In genomic region chr11:27468643-27469332, GRCh38 we compare ENCODE assay signal across 10 cellular contexts. TPM values are rescaled to one million over a fixed set of nuclear protein-coding genes. Genes with fewer than 3 reads are reported as not detected.
DNase-seq lines count a peak whose midpoint lies in the region; ATAC-seq and TF ChIP-seq lines count a peak whose summit lies in the region.
"Had no signal": no experiment of that assay in that cellular context is flagged by ENCODE, and none has a peak within 500 bp of the region (broad histone marks: within the 10 kb centered on the region; RNA-seq: fewer than 3 reads in every experiment).

No MANE protein-coding gene starts in this region.

- peaks cover 3% of the 10 kb centered on the region for H3K36me3 Mint-ChIP-seq in GM23338 (ENCODE audit: low read depth)
- no peaks in the 10 kb centered on the region for H3K36me3 Mint-ChIP-seq in glutamatergic neuron (ENCODE audit: unreplicated experiment)

- 0 out of 2 replicates have a peak, but pooled peaks cover 4% of the 10 kb centered on the region for H3F3A ChIP-seq in GM23338 (replicated peaks; ENCODE audit: low read depth)

- H3K9me3 Mint-ChIP-seq in GM23338 (0 out of 3 replicates have a peak, but pooled peaks cover 4% of the 10 kb centered on the region), glutamatergic neuron (ENCODE audit: unreplicated experiment) (peaks cover 7% of the 10 kb centered on the region)
- H3K9me3 Mint-ChIP-seq: activated B cell treated with CpG ODN at 0.5 μM for 24 hours had no signal

- no peak for DNase-seq in GM23338 (ENCODE audit: low spot score)
- DNase-seq in adipocyte (ENCODE audit: low read depth): peak; percentile 52
- DNase-seq in glutamatergic neuron: no peak
- no peak for DNase-seq in psoas muscle
- no peak for DNase-seq in NCI-H1092 treated with DMSO at 0.1 percent for 48 hours (lab: John Stamatoyannopoulos, UW)
- no peak for DNase-seq in DMS153 (lab: John Stamatoyannopoulos, UW)
- no peak for DNase-seq in SIG-M5 treated with dmso at 0.1 percent for 504 hours (lab: John Stamatoyannopoulos, UW; ENCODE audit: unreplicated experiment)
- DNase-seq: activated B cell treated with CpG ODN at 0.5 μM for 24 hours, NCI-H524 treated with DMSO at 0.1 percent for 48 hours had no signal

- peaks cover 80% of the 10 kb centered on the region for H3K79me2 ChIP-seq in GM23338 (replicated peaks; ENCODE audit: insufficient read depth)

- H3K9me3 ChIP-seq in adipocyte (ENCODE audit: control insufficient read depth, low read length) (no peaks in the 10 kb centered on the region), psoas muscle (no peaks in the 10 kb centered on the region)

- H3K4me3 Mint-ChIP-seq in GM23338: no peak overlapping the region
- H3K4me3 Mint-ChIP-seq in glutamatergic neuron (ENCODE audit: unreplicated experiment): peak overlapping the region; percentile 93
- H3K4me3 Mint-ChIP-seq: activated B cell treated with CpG ODN at 0.5 μM for 24 hours had no signal

- no peak for TF ChIP-seq CTCF in GM23338 (conservative IDR thresholded peaks at IDR 0.05; ENCODE audit: low read depth in 2 of 2)
- no peak for TF ChIP-seq CTCF in glutamatergic neuron (IDR thresholded peaks at IDR 0.05; ENCODE audit: partially characterized antibody, unreplicated experiment)
- TF ChIP-seq CTCF in psoas muscle (IDR thresholded peaks at IDR 0.05): no peak

- no peak overlapping the region for H3K9ac ChIP-seq in adipocyte (ENCODE audit: low read length)

- H3K4me1 ChIP-seq in GM23338 (ENCODE audit: insufficient read depth): peaks cover 61% of the 10 kb centered on the region
- H3K4me1 ChIP-seq in adipocyte (ENCODE audit: control insufficient read depth, insufficient read depth, low read length): peaks cover 46% of the 10 kb centered on the region
- peaks cover 50% of the 10 kb centered on the region for H3K4me1 ChIP-seq in psoas muscle

- intact Hi-C loops in psoas muscle (cut with DNase I): loop anchor here (2.0 to 5.0 kb wide), 2 partner anchors 41 to 44 kb away; no protein-coding TSS in a partner anchor

- H3K4me3 ChIP-seq in GM23338 (peak overlapping the region; percentile 97), adipocyte (ENCODE audit: low read length) (peak overlapping the region; percentile 92), psoas muscle (peak overlapping the region; percentile 15)

- no peaks in the 10 kb centered on the region for H3K9me2 ChIP-seq in GM23338 (ENCODE audit: insufficient read depth)

- no peaks in the 10 kb centered on the region for H3K27me3 ChIP-seq in GM23338 (ENCODE audit: insufficient read depth)
- H3K27me3 ChIP-seq in adipocyte (replicated peaks; ENCODE audit: control insufficient read depth, insufficient read depth, low read length): no peaks in the 10 kb centered on the region
- no peaks in the 10 kb centered on the region for H3K27me3 ChIP-seq in psoas muscle (ENCODE audit: insufficient read depth in 3 of 3, low read length in 2 of 3)

- H3K27ac Mint-ChIP-seq in GM23338: no peak overlapping the region
- peak overlapping the region; percentile 46 for H3K27ac Mint-ChIP-seq in glutamatergic neuron (ENCODE audit: unreplicated experiment)
- H3K27ac Mint-ChIP-seq: activated B cell treated with CpG ODN at 0.5 μM for 24 hours had no signal

- H2AFZ ChIP-seq in GM23338: no peak overlapping the region

- H3K27ac ChIP-seq in GM23338 (ENCODE audit: low read depth) (no peak overlapping the region), psoas muscle (no peak overlapping the region)

- H3K27me3 Mint-ChIP-seq in GM23338 (ENCODE audit: insufficient read depth, low read depth, poor library complexity) (peaks cover 5% of the 10 kb centered on the region), glutamatergic neuron (ENCODE audit: unreplicated experiment) (peaks cover 11% of the 10 kb centered on the region)

- 69 to 79% (median 70%) methylated on average over 10 of the region's 10 CpGs for WGBS in psoas muscle, 3 donors

- ATAC-seq in GM23338: no peak
- peak in 3 of 4 donors; percentile 31 to 67 (median 35) for ATAC-seq in psoas muscle
- ATAC-seq in HG03469 (IDR thresholded peaks at IDR 0.05; ENCODE audit: unreplicated experiment): no peak

- H4K20me1 ChIP-seq in GM23338 (replicated peaks; ENCODE audit: insufficient read depth): peaks cover 41% of the 10 kb centered on the region

- peaks cover 60% of the 10 kb centered on the region for H3K4me1 Mint-ChIP-seq in GM23338
- peaks cover 39% of the 10 kb centered on the region for H3K4me1 Mint-ChIP-seq in glutamatergic neuron (ENCODE audit: low read depth, unreplicated experiment)

- H3K36me3 ChIP-seq in GM23338 (ENCODE audit: insufficient read depth) (no peaks in the 10 kb centered on the region), adipocyte (ENCODE audit: control insufficient read depth, insufficient read depth, low read length, severe bottlenecking) (no peaks in the 10 kb centered on the region), psoas muscle (ENCODE audit: insufficient read depth in 1 of 2, low read depth in 1 of 2) (no peaks in the 10 kb centered on the region)

- peak overlapping the region; percentile 98 for H3K4me2 ChIP-seq in GM23338

TF ChIP-seq in GM23338, 12 proteins besides CTCF, POLR2A, EP300 and RAD21 (continues in another document):
- TF ChIP-seq REST (IDR thresholded peaks at IDR 0.05; ENCODE audit: unreplicated experiment) (no peak), STAT1 (IDR thresholded peaks at IDR 0.05; ENCODE audit: unreplicated experiment) (no peak), CREB1 (CRISPR knock-in tag; IDR thresholded peaks at IDR 0.05; ENCODE audit: low read depth) (no peak), ZNF114 (CRISPR knock-in tag; IDR thresholded peaks at IDR 0.05) (no peak), ETS1 (IDR thresholded peaks at IDR 0.05) (no peak), POLR2AphosphoS5 (IDR thresholded peaks at IDR 0.05; ENCODE audit: low read depth) (no peak), ZNF331 (CRISPR knock-in tag; IDR thresholded peaks at IDR 0.05; ENCODE audit: low read depth) (no peak), JUNB (IDR thresholded peaks at IDR 0.05; ENCODE audit: unreplicated experiment) (no peak), EZH2 (IDR thresholded peaks at IDR 0.05; ENCODE audit: low read depth, unreplicated experiment) (no peak), NANOG (IDR thresholded peaks at IDR 0.05; ENCODE audit: borderline replicate concordance) (no peak)

RNA-seq across cellular contexts. Expression of gene LGR4, which starts 3.8 kb away (rescaled TPM):
- 91.7 and 99.6 TPM in 2 replicates for total RNA-seq in GM23338 (2014; rRNA removed; shearing (Covaris generic))
- polyA plus RNA-seq in GM23338 (2016; fragmentation: Nextera tagmentation; extraction: Ambion mirVana) (21.2 and 22.6 TPM in 2 replicates), psoas muscle (1 to 10 TPM; 3.9 to 6.9 (median 4.9) TPM)
- total RNA-seq in glutamatergic neuron (ENCODE audit: unreplicated experiment) (87.1 TPM), psoas muscle (10 to 100 TPM in 1 of 4 donors, 1 to 10 TPM in 3; 8.0 to 15.2 (median 8.6) TPM)

RNA-seq across cellular contexts. Expression of gene LIN7C, which starts 37.8 kb away (rescaled TPM):
- total RNA-seq in GM23338 (2014; rRNA removed; shearing (Covaris generic)): 61.0 and 65.6 TPM in 2 replicates
- polyA plus RNA-seq in GM23338 (2016; fragmentation: Nextera tagmentation; extraction: Ambion mirVana): 18.3 and 22.5 TPM in 2 replicates
- total RNA-seq in glutamatergic neuron (ENCODE audit: unreplicated experiment): 44.7 TPM
- total RNA-seq in psoas muscle: 10 to 100 TPM; 13.1 to 18.9 (median 14.7) TPM
- 1 to 10 TPM; 4.2 to 5.1 (median 5.0) TPM for polyA plus RNA-seq in psoas muscle

Comparison
In these comparisons a context has a peak if more than half of its experiments do, and no peak if none do; other contexts are left out.
1. ATAC-seq: peak in psoas muscle (3 of 4); none in GM23338 (single experiment) and HG03469 (single experiment).
2. H3K4me3 ChIP-seq: peak in every context shown above with its lines; median percentile 97 in GM23338; 92 in adipocyte; 15 in psoas muscle.